10 cellular contexts compared by ENCODE assay signal in genomic region chr1:214338212-214338611, GRCh38.
"Had no signal": no experiment of that assay in that cellular context is flagged by ENCODE, and none has a peak within 500 bp of the region (broad histone marks: within the 10 kb centered on the region; RNA-seq: fewer than 3 reads in every experiment).

No MANE protein-coding gene starts in this region.

- H3K27me3 Mint-ChIP-seq: activated CD8-positive, alpha-beta memory T cell treated with anti-CD3 and anti-CD28 coated beads, Interleukin-2, amount 10 ng/mL, durations not matched to agents 7 days and 5 days; stimulated activated naive B cell treated with anti-CD40 and anti-IgM and Interleukin-4, amounts not matched to agents 10 μg/mL and 1 μg/mL and 100 μg/mL, for 72 hours had no signal

- H3K4me1 ChIP-seq: right lobe of liver, upper lobe of right lung had no signal

- H3K9me3 ChIP-seq: right lobe of liver, upper lobe of right lung had no signal

- H3K4me3 ChIP-seq: right lobe of liver, upper lobe of right lung had no signal

- H3K9me3 Mint-ChIP-seq: activated T-cell treated with anti-CD3 and anti-CD28 coated beads, Interleukin-2, amount 50 U/mL, for 4 hours; neural crest cell; stimulated activated naive B cell treated with anti-CD40 and anti-IgM and Interleukin-4, amounts not matched to agents 10 μg/mL and 1 μg/mL and 100 μg/mL, for 72 hours had no signal

- H3K4me1 Mint-ChIP-seq: stimulated activated naive B cell treated with anti-CD40 and anti-IgM and Interleukin-4, amounts not matched to agents 10 μg/mL and 1 μg/mL and 100 μg/mL, for 72 hours had no signal

- FAIRE-seq: bronchial epithelial cell had no signal

- ATAC-seq: activated CD8-positive, alpha-beta memory T cell treated with anti-CD3 and anti-CD28 coated beads, Interleukin-2, amount 10 ng/mL, durations not matched to agents 7 days and 5 days; activated T-cell treated with anti-CD3 and anti-CD28 coated beads, Interleukin-2, amount 50 U/mL, for 4 hours; stimulated activated naive B cell treated with anti-CD40 and anti-IgM and Interleukin-4, amounts not matched to agents 10 μg/mL and 1 μg/mL and 100 μg/mL, for 72 hours had no signal

- H3K27ac ChIP-seq: right lobe of liver, upper lobe of right lung had no signal

- H3K4me3 Mint-ChIP-seq: activated CD8-positive, alpha-beta memory T cell treated with anti-CD3 and anti-CD28 coated beads, Interleukin-2, amount 10 ng/mL, durations not matched to agents 7 days and 5 days; activated T-cell treated with anti-CD3 and anti-CD28 coated beads, Interleukin-2, amount 50 U/mL, for 4 hours; neural crest cell; stimulated activated naive B cell treated with anti-CD40 and anti-IgM and Interleukin-4, amounts not matched to agents 10 μg/mL and 1 μg/mL and 100 μg/mL, for 72 hours had no signal

- DNase-seq: activated CD8-positive, alpha-beta memory T cell treated with anti-CD3 and anti-CD28 coated beads, Interleukin-2, amount 10 ng/mL, durations not matched to agents 7 days and 5 days; activated T-cell treated with anti-CD3 and anti-CD28 coated beads, Interleukin-2, amount 50 U/mL, for 4 hours; aorta; effector memory CD4-positive, alpha-beta T cell; right lobe of liver; stimulated activated CD4-positive, alpha-beta T cell treated with anti-CD3 and anti-CD28 coated beads, Interleukin-2, amount 100 ng/mL, for 24 hours; stimulated activated naive B cell treated with anti-CD40 and anti-IgM and Interleukin-4, amounts not matched to agents 10 μg/mL and 1 μg/mL and 100 μg/mL, for 72 hours; upper lobe of right lung had no signal

- H3K36me3 ChIP-seq: right lobe of liver, upper lobe of right lung had no signal

- H3K27me3 ChIP-seq: right lobe of liver, upper lobe of right lung had no signal

- H3K27ac Mint-ChIP-seq: activated CD8-positive, alpha-beta memory T cell treated with anti-CD3 and anti-CD28 coated beads, Interleukin-2, amount 10 ng/mL, durations not matched to agents 7 days and 5 days; stimulated activated naive B cell treated with anti-CD40 and anti-IgM and Interleukin-4, amounts not matched to agents 10 μg/mL and 1 μg/mL and 100 μg/mL, for 72 hours had no signal
